In genomic region chr1:166838766-166839599, GRCh38 we compare ENCODE assay signal across 1 cellular context.
TF ChIP-seq lines count a peak whose summit lies in the region.

TSS of gene POGK (plus strand) at chr1:166839475. CDS start at chr1:166840957, 1,482 bp downstream.

TF ChIP-seq in HepG2, 621 proteins besides CTCF, POLR2A, EP300 and RAD21 (continued from another document and continues in another):
- TF ChIP-seq DMTF1 (CRISPR knock-in tag; IDR thresholded peaks at IDR 0.05) (no peak), TEAD2 (CRISPR knock-in tag; IDR thresholded peaks at IDR 0.05) (peak; percentile 96), STAT6 (CRISPR knock-in tag; IDR thresholded peaks at IDR 0.05; ENCODE audit: borderline replicate concordance) (no peak), KLF16 (CRISPR knock-in tag; IDR thresholded peaks at IDR 0.05) (peak in 1 of 2 experiments; percentile 84; a peak in 2 of 4 replicates), ZSCAN30 (CRISPR knock-in tag; IDR thresholded peaks at IDR 0.05) (peak; percentile 78; the same call in 1 of the 2 replicates), ZGPAT (CRISPR knock-in tag; IDR thresholded peaks at IDR 0.05) (peak; percentile 56; the same call in 1 of the 2 replicates), ZNF713 (CRISPR knock-in tag; IDR thresholded peaks at IDR 0.05) (no peak), REXO4 (CRISPR knock-in tag; IDR thresholded peaks at IDR 0.05; ENCODE audit: borderline replicate concordance) (no peak), REPIN1 (CRISPR knock-in tag; IDR thresholded peaks at IDR 0.05; ENCODE audit: borderline replicate concordance, low read depth) (peak; percentile 60; the same call in 1 of the 2 replicates), E2F2 (CRISPR knock-in tag; IDR thresholded peaks at IDR 0.05; ENCODE audit: borderline replicate concordance) (peak; percentile 65; the same call in 1 of the 2 replicates), ZNF572 (CRISPR knock-in tag; IDR thresholded peaks at IDR 0.05) (no peak), RARA (CRISPR knock-in tag; IDR thresholded peaks at IDR 0.05) (no peak), YY1 (IDR thresholded peaks at IDR 0.05; ENCODE audit: insufficient read depth, insufficient replicate concordance, low read depth, low read length) (peak; percentile 70), GRHL1 (CRISPR knock-in tag; conservative IDR thresholded peaks at IDR 0.05) (no peak), HOXD1 (CRISPR knock-in tag; IDR thresholded peaks at IDR 0.05) (peak; percentile 65; the same call in 1 of the 2 replicates), ATAD3A (CRISPR knock-in tag; IDR thresholded peaks at IDR 0.05) (no peak), ZSCAN21 (CRISPR knock-in tag; IDR thresholded peaks at IDR 0.05; ENCODE audit: borderline replicate concordance) (peak; percentile 95), SOX13 (IDR thresholded peaks at IDR 0.05) (no peak), SOX13 (CRISPR knock-in tag; conservative IDR thresholded peaks at IDR 0.05 in 1 of 2, IDR thresholded peaks at IDR 0.05 in 1 of 2) (no peak; a peak in 2 of 4 replicates), ZNF800 (CRISPR knock-in tag; IDR thresholded peaks at IDR 0.05) (peak; percentile 78), ZC3H4 (CRISPR knock-in tag; IDR thresholded peaks at IDR 0.05; ENCODE audit: borderline replicate concordance) (no peak), GTF3A (CRISPR knock-in tag; conservative IDR thresholded peaks at IDR 0.05) (no peak), SP4 (CRISPR knock-in tag; IDR thresholded peaks at IDR 0.05) (peak; percentile 86), ZKSCAN1 (IDR thresholded peaks at IDR 0.05; ENCODE audit: low read length) (no peak), MZF1 (CRISPR knock-in tag; IDR thresholded peaks at IDR 0.05; ENCODE audit: borderline replicate concordance) (no peak), PAWR (CRISPR knock-in tag; IDR thresholded peaks at IDR 0.05; ENCODE audit: borderline replicate concordance) (no peak), KLF15 (CRISPR knock-in tag; IDR thresholded peaks at IDR 0.05; ENCODE audit: borderline replicate concordance) (peak; percentile 90; the same call in 1 of the 2 replicates), FOXJ3 (CRISPR knock-in tag; IDR thresholded peaks at IDR 0.05; ENCODE audit: borderline replicate concordance) (no peak), ZNF337 (CRISPR knock-in tag; IDR thresholded peaks at IDR 0.05; ENCODE audit: borderline replicate concordance, low read depth) (0 out of 2 replicates have a peak, but pooled peaks have one; percentile 84), ZNF839 (CRISPR knock-in tag; IDR thresholded peaks at IDR 0.05; ENCODE audit: borderline replicate concordance) (peak; percentile 64; the same call in 1 of the 2 replicates), ZNF512B (CRISPR knock-in tag; IDR thresholded peaks at IDR 0.05; ENCODE audit: borderline replicate concordance) (0 out of 2 replicates have a peak, but pooled peaks have one; percentile 22), CREM (IDR thresholded peaks at IDR 0.05) (no peak), CREM (CRISPR knock-in tag; IDR thresholded peaks at IDR 0.05) (no peak), PLRG1 (conservative IDR thresholded peaks at IDR 0.05) (no peak), ATF7 (IDR thresholded peaks at IDR 0.05) (no peak), ATF7 (CRISPR knock-in tag; IDR thresholded peaks at IDR 0.05) (no peak), SRY (CRISPR knock-in tag; IDR thresholded peaks at IDR 0.05) (peak; percentile 90), ATF4 (CRISPR knock-in tag; IDR thresholded peaks at IDR 0.05) (peak in 1 of 2 experiments; percentile 48; a peak in 1 of 4 replicates), ZNF790 (CRISPR knock-in tag; IDR thresholded peaks at IDR 0.05; ENCODE audit: borderline replicate concordance) (0 out of 2 replicates have a peak, but pooled peaks have one; percentile 56), ZNF878 (CRISPR knock-in tag; IDR thresholded peaks at IDR 0.05) (no peak; the same call in 1 of the 2 replicates), ZBTB21 (CRISPR knock-in tag; IDR thresholded peaks at IDR 0.05) (no peak), BORCS8-MEF2B (CRISPR knock-in tag; IDR thresholded peaks at IDR 0.05) (peak; percentile 97), ZNF598 (CRISPR knock-in tag; IDR thresholded peaks at IDR 0.05; ENCODE audit: borderline replicate concordance) (peak; percentile 95; the same call in 1 of the 2 replicates), ZUFSP (CRISPR knock-in tag; IDR thresholded peaks at IDR 0.05; ENCODE audit: borderline replicate concordance) (no peak), TBP (CRISPR knock-in tag; IDR thresholded peaks at IDR 0.05) (no peak), ZNF343 (CRISPR knock-in tag; IDR thresholded peaks at IDR 0.05) (peak; percentile 77; the same call in 1 of the 2 replicates), TEF (CRISPR knock-in tag; IDR thresholded peaks at IDR 0.05) (peak; percentile 71; the same call in 1 of the 2 replicates), NR2F1 (CRISPR knock-in tag; IDR thresholded peaks at IDR 0.05) (no peak), FOXO1 (CRISPR knock-in tag; IDR thresholded peaks at IDR 0.05) (peak; percentile 79; the same call in 1 of the 2 replicates), ZNF746 (CRISPR knock-in tag; IDR thresholded peaks at IDR 0.05) (no peak)
